ENCODE assay signal across 25 cellular contexts in genomic region chr1:208909011-208909410, GRCh38.
"Had no signal": no experiment of that assay in that cellular context is flagged by ENCODE, and none has a peak within 500 bp of the region (broad histone marks: within the 10 kb centered on the region; RNA-seq: fewer than 3 reads in every experiment).

No MANE protein-coding gene starts in this region.

- H3K27me3 ChIP-seq: ascending aorta, breast epithelium, SJSA1 had no signal

- H3K36me3 ChIP-seq: ascending aorta, breast epithelium, SJSA1 had no signal

- H3K36me3 Mint-ChIP-seq: activated CD4-positive, alpha-beta memory T cell treated with anti-CD3 and anti-CD28 coated beads for 36 hours; activated naive CD4-positive, alpha-beta T cell treated with anti-CD3 and anti-CD28 coated beads, Interleukin-2, amount 50 U/mL, for 72 hours had no signal

- H3K27ac ChIP-seq: ascending aorta, breast epithelium, KMS-11, SJSA1 had no signal

- H3K27me3 Mint-ChIP-seq: activated CD4-positive, alpha-beta T cell treated with anti-CD3 and anti-CD28 coated beads, Interleukin-2, amount 10 ng/mL, durations not matched to agents 24 days and 14 days; activated naive CD8-positive, alpha-beta T cell treated with anti-CD3 and anti-CD28 coated beads, Interleukin-2, amount 50 U/mL, for 24 hours had no signal

- H3K4me3 Mint-ChIP-seq: activated B cell treated with CpG ODN at 0.5 μM for 24 hours; activated CD4-positive, alpha-beta memory T cell treated with anti-CD3 and anti-CD28 coated beads for 36 hours; activated CD4-positive, alpha-beta T cell treated with anti-CD3 and anti-CD28 coated beads, Interleukin-2, amount 10 ng/mL, durations not matched to agents 24 days and 14 days; activated naive CD8-positive, alpha-beta T cell treated with anti-CD3 and anti-CD28 coated beads, Interleukin-2, amount 50 U/mL, for 24 hours; activated T-cell treated with anti-CD3 and anti-CD28 coated beads, Interleukin-2, amount 50 U/mL, for 4 hours; T-helper 17 cell had no signal

- H3K4me1 Mint-ChIP-seq: activated B cell treated with CpG ODN at 0.5 μM for 24 hours; activated CD4-positive, alpha-beta T cell treated with anti-CD3 and anti-CD28 coated beads, Interleukin-2, amount 10 ng/mL, durations not matched to agents 24 days and 14 days; activated naive CD8-positive, alpha-beta T cell treated with anti-CD3 and anti-CD28 coated beads, Interleukin-2, amount 50 U/mL, for 24 hours; T-helper 17 cell had no signal

- H3K9me3 Mint-ChIP-seq: activated CD4-positive, alpha-beta T cell treated with anti-CD3 and anti-CD28 coated beads, Interleukin-2, amount 10 ng/mL, durations not matched to agents 24 days and 14 days; activated naive CD4-positive, alpha-beta T cell treated with anti-CD3 and anti-CD28 coated beads, Interleukin-2, amount 50 U/mL, for 72 hours had no signal

- ATAC-seq: activated naive CD4-positive, alpha-beta T cell treated with anti-CD3 and anti-CD28 coated beads, Interleukin-2, amount 50 U/mL, for 72 hours; activated naive CD8-positive, alpha-beta T cell treated with anti-CD3 and anti-CD28 coated beads, Interleukin-2, amount 50 U/mL, for 24 hours; activated T-cell treated with anti-CD3 and anti-CD28 coated beads, Interleukin-2, amount 50 U/mL, for 4 hours; T-helper 17 cell had no signal

- H3K4me1 ChIP-seq: ascending aorta, breast epithelium, SJSA1 had no signal

- H3K4me3 ChIP-seq: ascending aorta, breast epithelium, SJSA1 had no signal

- H3K9me3 ChIP-seq: ascending aorta, breast epithelium, SJSA1 had no signal

- H3K27ac Mint-ChIP-seq: activated B cell treated with CpG ODN at 0.5 μM for 24 hours; activated CD4-positive, alpha-beta memory T cell treated with anti-CD3 and anti-CD28 coated beads for 36 hours; activated CD4-positive, alpha-beta T cell treated with anti-CD3 and anti-CD28 coated beads, Interleukin-2, amount 10 ng/mL, durations not matched to agents 24 days and 14 days; activated naive CD4-positive, alpha-beta T cell treated with anti-CD3 and anti-CD28 coated beads, Interleukin-2, amount 50 U/mL, for 72 hours; activated naive CD8-positive, alpha-beta T cell treated with anti-CD3 and anti-CD28 coated beads, Interleukin-2, amount 50 U/mL, for 24 hours; T-helper 17 cell had no signal

- DNase-seq: activated B cell treated with CpG ODN at 0.5 μM for 24 hours; activated CD4-positive, alpha-beta memory T cell treated with anti-CD3 and anti-CD28 coated beads for 36 hours; activated CD4-positive, alpha-beta T cell treated with anti-CD3 and anti-CD28 coated beads for 1 hour; activated CD4-positive, alpha-beta T cell treated with anti-CD3 and anti-CD28 coated beads, Interleukin-2, amount 10 ng/mL, durations not matched to agents 24 days and 14 days; activated CD8-positive, alpha-beta memory T cell treated with anti-CD3 and anti-CD28 coated beads for 24 hours; activated effector memory CD4-positive, alpha-beta T cell treated with anti-CD3 and anti-CD28 coated beads, Interleukin-2, amount 50 U/mL, for 16 hours; activated naive CD4-positive, alpha-beta T cell treated with Interleukin-2 at 50 U/mL for 16 hours; activated naive CD8-positive, alpha-beta T cell treated with anti-CD3 and anti-CD28 coated beads, Interleukin-2, amount 50 U/mL, for 24 hours; activated T-cell treated with anti-CD3 and anti-CD28 coated beads, Interleukin-2, amount 50 U/mL, for 4 hours; amniotic stem cell; caudate nucleus; MM.1S; NCI-H146; NCI-H187 treated with DMSO at 0.1 percent for 48 hours; NCI-H2081 treated with DMSO at 0.1 percent for 48 hours; NCI-H446; NCI-H524; SHP77; T-helper 17 cell; T-helper 9 cell had no signal
